In genomic region chr9:2925016-2925415, GRCh38 we compare ENCODE assay signal across 28 cellular contexts.
"Had no signal": no experiment of that assay in that cellular context is flagged by ENCODE, and none has a peak within 500 bp of the region (broad histone marks: within the 10 kb centered on the region; RNA-seq: fewer than 3 reads in every experiment).

No MANE protein-coding gene starts in this region.

- FAIRE-seq: colon, endometrium, endothelial cell of umbilical vein, frontal cortex had no signal

- H3K36me3 ChIP-seq: colonic mucosa, esophagus muscularis mucosa, esophagus squamous epithelium, gastrocnemius medialis, gastroesophageal sphincter, heart left ventricle, heart right ventricle had no signal

- H3K9me3 ChIP-seq: colonic mucosa, esophagus muscularis mucosa, gastrocnemius medialis, gastroesophageal sphincter had no signal

- H3K4me3 ChIP-seq: colonic mucosa, coronary artery, dorsolateral prefrontal cortex, esophagus muscularis mucosa, esophagus squamous epithelium, gastrocnemius medialis, gastroesophageal sphincter, heart left ventricle, heart right ventricle had no signal

- H3K27ac ChIP-seq: colonic mucosa, coronary artery, dorsolateral prefrontal cortex, epithelial cell of prostate, esophagus muscularis mucosa, esophagus squamous epithelium, foreskin keratinocyte, gastrocnemius medialis, gastroesophageal sphincter, heart left ventricle, heart right ventricle had no signal

- H3K27me3 ChIP-seq: colonic mucosa, esophagus muscularis mucosa, foreskin keratinocyte, gastrocnemius medialis, gastroesophageal sphincter had no signal

- H3K4me1 ChIP-seq: colonic mucosa, esophagus muscularis mucosa, esophagus squamous epithelium, foreskin keratinocyte, gastrocnemius medialis, gastroesophageal sphincter, heart left ventricle, heart right ventricle had no signal

- DNase-seq: colonic mucosa; cortex of kidney; dermis blood vessel endothelial cell; dorsolateral prefrontal cortex; effector CD4-positive, alpha-beta T cell; effector CD8-positive, alpha-beta T cell; effector memory CD4-positive, alpha-beta T cell; effector memory CD8-positive, alpha-beta T cell; endodermal cell; erythroblast; esophagus squamous epithelium; foreskin fibroblast; foreskin keratinocyte; foreskin melanocyte; gastrocnemius medialis; glutamatergic neuron; head of caudate nucleus; heart left ventricle; heart right ventricle had no signal

- ATAC-seq: effector memory CD8-positive, alpha-beta T cell; esophagus mucosa; foreskin keratinocyte; gastrocnemius medialis; gastroesophageal sphincter; heart left ventricle; heart right ventricle had no signal
